Comparison of ENCODE assay signal across 9 cellular contexts in genomic region chr6:3324262-3324942, GRCh38.
A peak's percentile ranks its signal among the peaks of the same experiment; 100 is the strongest.
DNase-seq lines count a peak whose midpoint lies in the region; ATAC-seq, FAIRE-seq and TF ChIP-seq lines count a peak whose summit lies in the region.
"Had no signal": no experiment of that assay in that cellular context is flagged by ENCODE, and none has a peak within 500 bp of the region (broad histone marks: within the 10 kb centered on the region; RNA-seq: fewer than 3 reads in every experiment).

No MANE protein-coding gene starts in this region.

- no peaks in the 10 kb centered on the region for H3K4me1 ChIP-seq in liver (ENCODE audit: control insufficient read depth in 4 of 4, insufficient read depth in 4 of 4, low read length in 3 of 4)
- H3K4me1 ChIP-seq in uterus: peaks cover 0 to 4% of the 10 kb centered on the region in 2 donors

- H3K4me3 ChIP-seq in brain microvascular endothelial cell (ENCODE audit: low read depth, low read length) (no peak overlapping the region), liver (ENCODE audit: low read depth in 1 of 3, low read length in 3 of 3) (no peak overlapping the region), uterus (no peak overlapping the region)

- intact Hi-C loops in uterus (cut with DNase I; ENCODE audit: low total_unique reads): no loop called here

- DNase-seq in activated T-cell treated with anti-CD3 and anti-CD28 coated beads for 48 hours (ENCODE audit: low read depth): peak; percentile 27
- DNase-seq in activated T-cell treated with anti-CD3 and anti-CD28 coated beads, Interleukin-2, amount 50 U/mL, for 1 hour: no peak
- peak; percentile 99 for DNase-seq in brain microvascular endothelial cell
- peak; percentile 23 to 65 for DNase-seq in uterus
- no peak for DNase-seq in GM12892 (ENCODE audit: insufficient read length)
- DNase-seq in activated CD4-positive, alpha-beta T cell treated with anti-CD3 and anti-CD28 coated beads for 1 hour: no peak

- H3K27me3 ChIP-seq in brain microvascular endothelial cell (replicated peaks) (no peaks in the 10 kb centered on the region), liver (ENCODE audit: control insufficient read depth in 4 of 4, insufficient read depth in 4 of 4, low read length in 3 of 4) (no peaks in the 10 kb centered on the region), uterus (no peaks in the 10 kb centered on the region)

- no peak for FAIRE-seq in GM12892 (lab: Jason Lieb, UNC)
- FAIRE-seq: G401.6 had no signal

- in situ Hi-C loops in brain microvascular endothelial cell (cut with HindIII; ENCODE audit: low pct_ligation_motif_present, low sequenced_read_pairs): no loop called here

- H3K27ac ChIP-seq in brain microvascular endothelial cell: peak overlapping the region; percentile 82
- no peak overlapping the region for H3K27ac ChIP-seq in liver (ENCODE audit: low read depth in 1 of 2, low read length in 2 of 2)
- H3K27ac ChIP-seq in uterus: peak overlapping the region; percentile 70 to 73

- no peak for TF ChIP-seq POLR2A in uterus (IDR thresholded peaks at IDR 0.05)
- TF ChIP-seq POLR2A in GM12892 (IDR thresholded peaks at IDR 0.05; ENCODE audit: low read depth, low read length): no peak

- no peak for TF ChIP-seq CTCF in brain microvascular endothelial cell (IDR thresholded peaks at IDR 0.05; ENCODE audit: low read depth, low read length, missing control alignments)
- no peak for TF ChIP-seq CTCF in liver (IDR thresholded peaks at IDR 0.05; ENCODE audit: low read depth, low read length, missing input control)
- TF ChIP-seq CTCF in uterus (IDR thresholded peaks at IDR 0.05): no peak

- no peak overlapping the region for H3K9ac ChIP-seq in liver (ENCODE audit: low read depth in 1 of 2, low read length in 2 of 2)

- 76% methylated on average over 12 of the region's 12 CpGs for WGBS in liver

- peak; percentile 80 for ATAC-seq in HG03442 (IDR thresholded peaks at IDR 0.05; ENCODE audit: unreplicated experiment)

- H3K36me3 ChIP-seq in brain microvascular endothelial cell (replicated peaks) (no peaks in the 10 kb centered on the region), liver (ENCODE audit: control insufficient read depth in 4 of 4, insufficient read depth in 3 of 4, low read depth in 1 of 4, low read length in 3 of 4) (peaks cover 0 to 7% (median 3%) of the 10 kb centered on the region in 4 donors), uterus (no peaks in the 10 kb centered on the region)

- H3K9me3 ChIP-seq in liver (ENCODE audit: control insufficient read depth in 4 of 4, low read length in 3 of 4): no peaks in the 10 kb centered on the region
- no peaks in the 10 kb centered on the region for H3K9me3 ChIP-seq in uterus

- no peak for TF ChIP-seq RAD21 in liver (IDR thresholded peaks at IDR 0.05)

TF ChIP-seq in liver, 16 proteins besides CTCF, POLR2A, EP300 and RAD21:
- TF ChIP-seq HNF4A (conservative IDR thresholded peaks at IDR 0.05) (no peak), JUND (IDR thresholded peaks at IDR 0.05) (peak in 1 of 2 donors; percentile 23), SP1 (IDR thresholded peaks at IDR 0.05) (peak; percentile 27), EGR1 (IDR thresholded peaks at IDR 0.05; ENCODE audit: low read depth in 2 of 2) (no peak), NR2F2 (IDR thresholded peaks at IDR 0.05) (peak; percentile 31), YY1 (IDR thresholded peaks at IDR 0.05) (no peak)

Comparison
In these comparisons a context has a peak if more than half of its experiments do, and no peak if none do; other contexts are left out.
1. DNase-seq: peak in activated T-cell treated with anti-CD3 and anti-CD28 coated beads for 48 hours (single experiment), brain microvascular endothelial cell (single experiment) and uterus (2 of 2); none in activated T-cell treated with anti-CD3 and anti-CD28 coated beads, Interleukin-2, amount 50 U/mL, for 1 hour (single experiment), GM12892 (single experiment) and activated CD4-positive, alpha-beta T cell treated with anti-CD3 and anti-CD28 coated beads for 1 hour (single experiment).
2. H3K27ac ChIP-seq: peak in brain microvascular endothelial cell (single experiment) and uterus (2 of 2); none in liver (0 of 2).